8 cellular contexts compared by ENCODE assay signal in genomic region chr14:95534299-95535225, GRCh38. TPM values are rescaled to one million over a fixed set of nuclear protein-coding genes. Genes with fewer than 3 reads are reported as not detected.
DNase-seq lines count a peak whose midpoint lies in the region; ATAC-seq, FAIRE-seq and TF ChIP-seq lines count a peak whose summit lies in the region.

GLRX5 (plus strand) TSS chr14:95535050; CDS start chr14:95535090, 40 bp downstream.

- under 1% methylated on average over 97 of the region's 97 CpGs for WGBS in right cardiac atrium

- peaks cover 73% of the 10 kb centered on the region for H4K20me1 ChIP-seq in astrocyte (ENCODE audit: insufficient read depth, low read length)

- peaks cover 93% of the 10 kb centered on the region for H3K79me2 ChIP-seq in astrocyte (ENCODE audit: insufficient read depth, low read length)

- peak within 1 kb of the TSS; percentile 83 for H3K27ac Mint-ChIP-seq in astrocyte (ENCODE audit: unreplicated experiment)

- H3K4me3 Mint-ChIP-seq in astrocyte (ENCODE audit: unreplicated experiment) = peak within 1 kb of the TSS; percentile 96

- H3K9me3 Mint-ChIP-seq in astrocyte (ENCODE audit: unreplicated experiment) = no peaks in the 10 kb centered on the region

- peaks cover 50% of the 10 kb centered on the region for H3K4me1 ChIP-seq in astrocyte (ENCODE audit: insufficient read depth, low read length)
- peaks cover 15% of the 10 kb centered on the region for H3K4me1 ChIP-seq in right cardiac atrium (ENCODE audit: control insufficient read depth, insufficient read depth, low read length)
- H3K4me1 ChIP-seq in uterus = peaks cover 18 to 26% of the 10 kb centered on the region in 2 donors

- no peaks in the 10 kb centered on the region for H3K27me3 Mint-ChIP-seq in astrocyte (ENCODE audit: low read depth, unreplicated experiment)

- DNase-seq in NCI-H2029 (lab: John Stamatoyannopoulos, UW) (peak; percentile 96), T-helper 22 cell (ENCODE audit: low read depth) (peak; percentile 97), astrocyte (ENCODE audit: low read depth) (peak; percentile 100), right cardiac atrium (peak; percentile 98 to 99 (median 99)), pulmonary artery endothelial cell (ENCODE audit: low read depth, low spot score) (peak; percentile 100), uterus (peak; percentile 98 to 100)

- TF ChIP-seq POLR2A in GM18505 (IDR thresholded peaks at IDR 0.05; ENCODE audit: borderline replicate concordance, extremely low read depth, insufficient read depth, insufficient read length) (peak; percentile 64), uterus (IDR thresholded peaks at IDR 0.05) (peak in 1 of 2 donors; percentile 67)

- H3K9me3 ChIP-seq in astrocyte (ENCODE audit: insufficient read depth, low read depth, low read length) (no peaks in the 10 kb centered on the region), right cardiac atrium (ENCODE audit: control insufficient read depth, low read length) (no peaks in the 10 kb centered on the region), uterus (no peaks in the 10 kb centered on the region)

- H3K27me3 ChIP-seq in astrocyte (ENCODE audit: insufficient read depth, low read length) (no peaks in the 10 kb centered on the region), right cardiac atrium (ENCODE audit: control insufficient read depth, insufficient read depth) (no peaks in the 10 kb centered on the region), uterus (no peaks in the 10 kb centered on the region)

- TF ChIP-seq CTCF in astrocyte (IDR thresholded peaks at IDR 0.05; ENCODE audit: insufficient read depth, low read depth, low read length) = no peak
- TF ChIP-seq CTCF in uterus (IDR thresholded peaks at IDR 0.05) = peak in 3 of 4 experiments; percentile 3 to 16 (median 11)

- peak; percentile 54 for FAIRE-seq in astrocyte (lab: Jason Lieb, UNC)

- peak within 1 kb of the TSS; percentile 51 for H2AFZ ChIP-seq in astrocyte (ENCODE audit: low read depth, low read length)

- H3K9ac ChIP-seq in astrocyte (ENCODE audit: low read length) = peak within 1 kb of the TSS; percentile 92

- intact Hi-C loops in right cardiac atrium (cut with DNase I) (no loop called here), uterus (cut with DNase I; ENCODE audit: low total_unique reads) (no loop called here)

- ATAC-seq in GM18505 (IDR thresholded peaks at IDR 0.05; ENCODE audit: unreplicated experiment) (peak; percentile 90), HG02973 (IDR thresholded peaks at IDR 0.05; ENCODE audit: unreplicated experiment) (peak; percentile 86), right cardiac atrium (peak; percentile 98)

- H3K36me3 Mint-ChIP-seq in astrocyte (ENCODE audit: low read depth, unreplicated experiment) = no peaks in the 10 kb centered on the region

- H3K4me2 ChIP-seq in astrocyte (ENCODE audit: low read length) = peak within 1 kb of the TSS; percentile 99

- H3K4me1 Mint-ChIP-seq in astrocyte (ENCODE audit: low read depth, unreplicated experiment) = peaks cover 38% of the 10 kb centered on the region

- H3K36me3 ChIP-seq in astrocyte (ENCODE audit: insufficient read depth, low read length) (no peaks in the 10 kb centered on the region), uterus (no peaks in the 10 kb centered on the region)

- H3K4me3 ChIP-seq in astrocyte (ENCODE audit: insufficient read depth, low read depth, low read length) = peak within 1 kb of the TSS; percentile 93
- peak within 1 kb of the TSS; percentile 91 for H3K4me3 ChIP-seq in right cardiac atrium (ENCODE audit: low read length)
- peak within 1 kb of the TSS; percentile 94 to 99 for H3K4me3 ChIP-seq in uterus

- peak within 1 kb of the TSS; percentile 92 for H3K27ac ChIP-seq in astrocyte (ENCODE audit: low read depth, low read length)
- peak within 1 kb of the TSS; percentile 72 for H3K27ac ChIP-seq in right cardiac atrium (ENCODE audit: low read length)
- peak within 1 kb of the TSS; percentile 75 to 88 for H3K27ac ChIP-seq in uterus

RNA-seq across cellular contexts. Expression of gene GLRX5, which starts in this region (rescaled TPM):
- total RNA-seq in astrocyte (50.1 and 50.5 TPM in 2 replicates), right cardiac atrium (10 to 100 TPM; 78.1 to 82.4 (median 78.7) TPM), pulmonary artery endothelial cell (63.7 and 65.7 TPM in 2 replicates), uterus (10 to 100 TPM in 3 of 4 donors, 1 to 10 TPM in 1; 5.9 to 40.3 (median 23.7) TPM)
- 111 TPM for polyA plus RNA-seq in right cardiac atrium

Comparison
In these comparisons a context has a peak if more than half of its experiments do, and no peak if none do; other contexts are left out.
1. Peak in every context shown above with its lines: DNase-seq, ATAC-seq, H3K4me3 ChIP-seq and H3K27ac ChIP-seq.